1 cellular context compared by ENCODE assay signal in genomic region chr22:37343863-37344734, GRCh38.
TF ChIP-seq lines count a peak whose summit lies in the region.

No MANE protein-coding gene starts in this region.

TF ChIP-seq in SK-N-SH, 30 proteins besides CTCF, POLR2A, EP300 and RAD21 (continued from another document):
- TF ChIP-seq NFIC (IDR thresholded peaks at IDR 0.05; ENCODE audit: borderline replicate concordance) (no peak; the same call in 1 of the 2 replicates), USF1 (IDR thresholded peaks at IDR 0.05; ENCODE audit: borderline replicate concordance, low read depth) (no peak), YY1 (IDR thresholded peaks at IDR 0.05; ENCODE audit: low read depth) (no peak), NRF1 (IDR thresholded peaks at IDR 0.05; ENCODE audit: low read depth, low read length) (no peak), REST (IDR thresholded peaks at IDR 0.05; ENCODE audit: low read depth, low read length) (no peak), USF2 (IDR thresholded peaks at IDR 0.05; ENCODE audit: borderline replicate concordance, low read depth, low read length) (no peak)
TF ChIP-seq in SK-N-SH: peak in this region for 0.
